11 cellular contexts compared by ENCODE assay signal in the genomic region with DNA sequence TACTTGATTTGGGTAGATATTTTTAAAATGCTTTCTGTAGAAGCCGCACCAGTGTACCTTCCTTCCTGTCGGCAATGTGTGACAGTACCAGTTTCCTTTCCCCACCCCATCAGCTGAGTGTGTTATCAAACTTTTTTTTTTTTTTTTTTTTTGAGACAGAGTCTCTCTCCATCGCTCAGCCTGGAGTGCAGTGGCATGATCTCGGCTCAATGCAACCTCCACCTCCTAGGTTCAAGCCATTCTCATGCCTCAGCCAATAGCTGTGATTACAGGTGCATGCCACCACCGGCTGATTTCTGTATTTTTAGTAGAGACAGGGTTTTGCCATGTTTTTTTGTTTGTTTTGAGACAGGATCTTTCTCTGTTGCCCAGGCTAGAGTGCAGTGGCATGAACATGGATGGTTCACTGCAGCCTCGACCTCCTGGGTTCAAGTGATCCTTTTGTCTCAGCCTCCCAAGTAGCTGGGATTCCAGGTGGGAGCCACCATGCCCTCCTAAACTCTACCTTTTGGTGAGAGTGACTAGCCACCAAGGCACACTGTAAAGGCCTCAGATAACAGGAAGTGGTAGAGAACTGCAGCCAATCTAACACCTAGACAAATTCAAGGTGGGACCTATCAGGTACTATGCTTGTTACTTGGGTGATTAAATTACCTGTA. TPM values are rescaled to one million over a fixed set of nuclear protein-coding genes. Genes with fewer than 3 reads are reported as not detected.
A peak's percentile ranks its signal among the peaks of the same experiment; 100 is the strongest.
DNase-seq lines count a peak whose midpoint lies in the region; ATAC-seq, FAIRE-seq and TF ChIP-seq lines count a peak whose summit lies in the region.
"Had no signal": no experiment of that assay in that cellular context is flagged by ENCODE, and none has a peak within 500 bp of the region (broad histone marks: within the 10 kb centered on the region; RNA-seq: fewer than 3 reads in every experiment).

No MANE protein-coding gene starts in this region.

- 47% methylated on average over 6 of the region's 6 CpGs for WGBS in right lobe of liver (ENCODE audit: insufficient coverage, low coverage, low lambda C conversion rate, missing lambda C conversion rate)
- 30% methylated on average over 6 of the region's 6 CpGs for WGBS in HepG2 (ENCODE audit: low lambda C conversion rate)
- WGBS in thymus = 18% methylated on average over 6 of the region's 6 CpGs

- H4K20me1 ChIP-seq in HepG2 (ENCODE audit: insufficient read depth, low read length) = no peaks in the 10 kb centered on the region

- no peak for TF ChIP-seq CTCF in right lobe of liver (IDR thresholded peaks at IDR 0.05)
- TF ChIP-seq CTCF in HepG2 (CRISPR knock-in tag; IDR thresholded peaks at IDR 0.05) = no peak

- H3K79me2 ChIP-seq in HepG2 (ENCODE audit: insufficient read depth, low read length) = no peaks in the 10 kb centered on the region

- in situ Hi-C loops in HepG2 (cut with HindIII; ENCODE audit: extremely low pct_ligation_motif_present, low pct_unique_long_range_greater_than_20kb) = no loop called here

- no peak overlapping the region for H3K4me2 ChIP-seq in HepG2 (ENCODE audit: low read depth, low read length)

- BruUV-seq in HepG2 (replicated peaks; lab: Mats Ljungman, UMichigan) = no TSS peak

- no peak for DNase-seq in right lobe of liver
- DNase-seq in HepG2 (ENCODE audit: low spot score) = no peak
- DNase-seq in T-helper 9 cell = peak; percentile 50
- DNase-seq in activated naive CD8-positive, alpha-beta T cell treated with anti-CD3 and anti-CD28 coated beads, Interleukin-2, amount 50 U/mL, for 24 hours = peak; percentile 24
- no peak for DNase-seq in cerebellar nuclear complex (lab: John Stamatoyannopoulos, UW)
- no peak for DNase-seq in NCI-H1694 (lab: John Stamatoyannopoulos, UW)
- no peak for DNase-seq in UCSD-AML1 (lab: John Stamatoyannopoulos, UW; ENCODE audit: unreplicated experiment)
- DNase-seq: IMR-90, sigmoid colon had no signal

- POLR2A ChIA-PET in HepG2 (lab: Yijun Ruan, JAX) = interaction anchor here (1.2 to 2.1 kb wide), 2 partner anchors 26 to 95 kb away, joined by 4 read pairs; a partner anchor contains a TSS

- FAIRE-seq in HepG2 (lab: Jason Lieb, UNC) = no peak

- CTCF ChIA-PET in HepG2 (lab: Yijun Ruan, JAX; ENCODE audit: low intra/inter-chr PET ratio, low total read pairs) = interaction anchor here (1.1 to 3.7 kb wide), 2 partner anchors 64 to 65 kb away, joined by 4 to 37 read pairs; no protein-coding TSS in a partner anchor

- ATAC-seq in right lobe of liver = peak; percentile 14 to 46 (median 39)
- ATAC-seq in HepG2 = no peak
- peak; percentile 77 for ATAC-seq in activated naive CD8-positive, alpha-beta T cell treated with anti-CD3 and anti-CD28 coated beads, Interleukin-2, amount 50 U/mL, for 24 hours
- ATAC-seq: Right ventricle myocardium inferior had no signal

- intact Hi-C loops in right lobe of liver (cut with DNase I) (no loop called here), HepG2 (cut with micrococcal nuclease; ENCODE audit: unreplicated experiment) (loop anchor here (1.0 kb wide), 1 partner anchor 32 kb away; no protein-coding TSS in a partner anchor)

- H3K4me1 ChIP-seq in right lobe of liver (no peaks in the 10 kb centered on the region), HepG2 (ENCODE audit: insufficient read depth, low read length) (peaks cover 5% of the 10 kb centered on the region; the same call in 1 of the 2 replicates), thymus (ENCODE audit: control insufficient read depth, insufficient read depth, low read length) (peaks cover 14% of the 10 kb centered on the region)

- no peak for TF ChIP-seq RAD21 in HepG2 (CRISPR knock-in tag; IDR thresholded peaks at IDR 0.05)

- H3K27ac Mint-ChIP-seq in activated naive CD8-positive, alpha-beta T cell treated with anti-CD3 and anti-CD28 coated beads, Interleukin-2, amount 50 U/mL, for 24 hours = peak overlapping the region; percentile 67

- H3K27me3 Mint-ChIP-seq in activated naive CD8-positive, alpha-beta T cell treated with anti-CD3 and anti-CD28 coated beads, Interleukin-2, amount 50 U/mL, for 24 hours = no peaks in the 10 kb centered on the region

- H3K4me3 ChIP-seq in right lobe of liver (no peak overlapping the region), HepG2 (replicated peaks in 1 of 3; ENCODE audit: insufficient read depth in 1 of 3, low read depth in 2 of 3, low read length in 3 of 3) (no peak overlapping the region), thymus (ENCODE audit: low read length) (peak overlapping the region; percentile 8)
- H3K4me3 ChIP-seq: sigmoid colon had no signal

- no peak overlapping the region for H3K27ac ChIP-seq in right lobe of liver
- no peak overlapping the region for H3K27ac ChIP-seq in HepG2 (ENCODE audit: extremely low read length, insufficient read depth, low read length)
- peak overlapping the region; percentile 91 for H3K27ac ChIP-seq in thymus (ENCODE audit: low read depth)

- no peaks in the 10 kb centered on the region for H3K36me3 ChIP-seq in right lobe of liver
- H3K36me3 ChIP-seq in HepG2 (replicated peaks in 1 of 2; ENCODE audit: control insufficient read depth in 1 of 2, insufficient read depth in 2 of 2, low read length in 2 of 2) = no peaks in the 10 kb centered on the region
- H3K36me3 ChIP-seq in thymus (ENCODE audit: control insufficient read depth, insufficient read depth) = no peaks in the 10 kb centered on the region
- H3K36me3 ChIP-seq: sigmoid colon had no signal

- H3K9ac ChIP-seq in HepG2 (ENCODE audit: insufficient read depth, low read depth, low read length) = no peak overlapping the region

- H3K9me3 ChIP-seq in right lobe of liver = no peaks in the 10 kb centered on the region
- H3K9me3 ChIP-seq in HepG2 (ENCODE audit: low read length) = no peaks in the 10 kb centered on the region
- H3K9me3 ChIP-seq in thymus (ENCODE audit: control insufficient read depth) = no peaks in the 10 kb centered on the region
- H3K9me3 ChIP-seq: sigmoid colon had no signal

- TF ChIP-seq POLR2A in right lobe of liver (IDR thresholded peaks at IDR 0.05) (no peak), HepG2 (IDR thresholded peaks at IDR 0.05; ENCODE audit: insufficient read depth in 1 of 2, low read depth in 2 of 2, low read length in 2 of 2) (no peak)

- H2AFZ ChIP-seq in HepG2 (ENCODE audit: low read length) = no peak overlapping the region

- TF ChIP-seq EP300 in HepG2 (IDR thresholded peaks at IDR 0.05; ENCODE audit: low read depth in 2 of 2, low read length in 2 of 2) (no peak), HepG2 (CRISPR knock-in tag; IDR thresholded peaks at IDR 0.05; ENCODE audit: borderline replicate concordance) (no peak)

- peaks cover 30% of the 10 kb centered on the region for H3K4me1 Mint-ChIP-seq in activated naive CD8-positive, alpha-beta T cell treated with anti-CD3 and anti-CD28 coated beads, Interleukin-2, amount 50 U/mL, for 24 hours

- H3K27me3 ChIP-seq in right lobe of liver = no peaks in the 10 kb centered on the region
- peaks cover 0 to 34% of the 10 kb centered on the region in 2 experiments; a peak in 2 of 5 replicates for H3K27me3 ChIP-seq in HepG2 (ENCODE audit: control insufficient read depth in 1 of 2, insufficient read depth in 2 of 2, low read length in 2 of 2)
- H3K27me3 ChIP-seq in thymus (ENCODE audit: control insufficient read depth, insufficient read depth) = no peaks in the 10 kb centered on the region
- H3K27me3 ChIP-seq: sigmoid colon had no signal

- no peaks in the 10 kb centered on the region for H3K36me3 Mint-ChIP-seq in activated naive CD8-positive, alpha-beta T cell treated with anti-CD3 and anti-CD28 coated beads, Interleukin-2, amount 50 U/mL, for 24 hours (ENCODE audit: low read depth)

- H3K9me3 Mint-ChIP-seq in activated naive CD8-positive, alpha-beta T cell treated with anti-CD3 and anti-CD28 coated beads, Interleukin-2, amount 50 U/mL, for 24 hours = no peaks in the 10 kb centered on the region

- H3K4me3 Mint-ChIP-seq in activated naive CD8-positive, alpha-beta T cell treated with anti-CD3 and anti-CD28 coated beads, Interleukin-2, amount 50 U/mL, for 24 hours = peak overlapping the region; percentile 71

RNA-seq across cellular contexts. Expression of a gene that starts 21.3 kb away (rescaled TPM):
- total RNA-seq in right lobe of liver (10 to 100 TPM; 11.3 to 28.8 (median 19.5) TPM), HepG2 (2016; rRNA removed; fragmentation: Illumina TruSeq; extraction: Trizol) (48.9 and 49.4 TPM in 2 replicates)
- total RNA-seq in HepG2 (2016; cell fraction: cytosol; rRNA removed; fragmentation: Illumina TruSeq; extraction: Trizol; ENCODE audit: low read depth) = 9.4 and 11.8 TPM in 2 replicates
- total RNA-seq in HepG2 (2016; cell fraction: insoluble cytoplasmic fraction; rRNA removed; fragmentation: Illumina TruSeq; extraction: Trizol) = 39.5 and 51.1 TPM in 2 replicates
- total RNA-seq in HepG2 (2016; cell fraction: membrane; rRNA removed; fragmentation: Illumina TruSeq; extraction: Trizol) = 35.4 and 40.7 TPM in 2 replicates
- 28.1 and 35.0 TPM in 2 replicates for total RNA-seq in HepG2 (2016; cell fraction: nucleus; rRNA removed; fragmentation: Illumina TruSeq; extraction: Trizol)
- polyA plus RNA-seq in HepG2 (2011; rRNA removed) (21.5 and 21.8 TPM in 2 replicates), thymus (48.1 TPM)
- 8.9 and 9.8 TPM in 2 replicates for polyA plus RNA-seq in HepG2 (2011; cell fraction: cytosol; rRNA removed)
- 37.6 and 42.8 TPM in 2 replicates for polyA plus RNA-seq in HepG2 (2011; cell fraction: nucleus; rRNA removed)
- polyA plus RNA-seq in HepG2 (2012) = 28.0 and 40.6 TPM in 2 replicates
- polyA plus RNA-seq in HepG2 (2016; cell fraction: cytosol; fragmentation: Illumina TruSeq; extraction: Trizol; ENCODE audit: low read depth) = 9.5 and 11.3 TPM in 2 replicates
- 46.2 and 62.5 TPM in 2 replicates for polyA plus RNA-seq in HepG2 (2016; cell fraction: insoluble cytoplasmic fraction; fragmentation: Illumina TruSeq; extraction: Trizol; ENCODE audit: low read depth)
- polyA plus RNA-seq in HepG2 (2016; cell fraction: membrane; fragmentation: Illumina TruSeq; extraction: Trizol; ENCODE audit: low read depth) = 27.7 and 31.8 TPM in 2 replicates
- 75.8 and 76.6 TPM in 2 replicates for polyA plus RNA-seq in HepG2 (2016; cell fraction: nucleus; fragmentation: Illumina TruSeq; extraction: Trizol; ENCODE audit: insufficient read depth, low read depth)
- polyA minus RNA-seq in HepG2 (2011; rRNA and poly(A)+ RNA removed; ENCODE audit: low replicate concordance) = 15.6 and 16.1 TPM in 2 replicates
- polyA minus RNA-seq in HepG2 (2011; cell fraction: cytosol; rRNA and poly(A)+ RNA removed) = 7.0 and 9.3 TPM in 2 replicates
- 10.8 and 15.5 TPM in 2 replicates for polyA minus RNA-seq in HepG2 (2011; cell fraction: nucleus; rRNA and poly(A)+ RNA removed)

RNA-seq across cellular contexts. Expression of a gene that starts 26.5 kb away (rescaled TPM):
- total RNA-seq in right lobe of liver (1 to 10 TPM; 2.9 to 6.8 (median 4.9) TPM), HepG2 (2016; rRNA removed; fragmentation: Illumina TruSeq; extraction: Trizol) (6.6 and 8.0 TPM in 2 replicates)
- total RNA-seq in HepG2 (2016; cell fraction: cytosol; rRNA removed; fragmentation: Illumina TruSeq; extraction: Trizol; ENCODE audit: low read depth) = 2.3 and 2.6 TPM in 2 replicates
- 5.5 and 8.7 TPM in 2 replicates for total RNA-seq in HepG2 (2016; cell fraction: insoluble cytoplasmic fraction; rRNA removed; fragmentation: Illumina TruSeq; extraction: Trizol)
- 7.1 and 7.2 TPM in 2 replicates for total RNA-seq in HepG2 (2016; cell fraction: membrane; rRNA removed; fragmentation: Illumina TruSeq; extraction: Trizol)
- 5.7 and 6.4 TPM in 2 replicates for total RNA-seq in HepG2 (2016; cell fraction: nucleus; rRNA removed; fragmentation: Illumina TruSeq; extraction: Trizol)
- polyA plus RNA-seq in HepG2 (2011; rRNA removed) (10.6 and 13.4 TPM in 2 replicates), thymus (15.5 TPM)
- 8.3 and 11.3 TPM in 2 replicates for polyA plus RNA-seq in HepG2 (2011; cell fraction: cytosol; rRNA removed)
- polyA plus RNA-seq in HepG2 (2011; cell fraction: nucleus; rRNA removed) = 21.6 and 22.3 TPM in 2 replicates
- polyA plus RNA-seq in HepG2 (2012) = 7.0 and 7.7 TPM in 2 replicates
- polyA plus RNA-seq in HepG2 (2016; cell fraction: cytosol; fragmentation: Illumina TruSeq; extraction: Trizol; ENCODE audit: low read depth) = 1.6 and 1.7 TPM in 2 replicates
- polyA plus RNA-seq in HepG2 (2016; cell fraction: insoluble cytoplasmic fraction; fragmentation: Illumina TruSeq; extraction: Trizol; ENCODE audit: low read depth) = 6.1 and 6.4 TPM in 2 replicates
- 5.8 and 6.0 TPM in 2 replicates for polyA plus RNA-seq in HepG2 (2016; cell fraction: membrane; fragmentation: Illumina TruSeq; extraction: Trizol; ENCODE audit: low read depth)
- 12.9 TPM in 2 replicates for polyA plus RNA-seq in HepG2 (2016; cell fraction: nucleus; fragmentation: Illumina TruSeq; extraction: Trizol; ENCODE audit: insufficient read depth, low read depth)
- 17.5 and 28.0 TPM in 2 replicates for polyA minus RNA-seq in HepG2 (2011; rRNA and poly(A)+ RNA removed; ENCODE audit: low replicate concordance)
- 5.7 and 6.2 TPM in 2 replicates for polyA minus RNA-seq in HepG2 (2011; cell fraction: cytosol; rRNA and poly(A)+ RNA removed)
- 7.8 and 9.8 TPM in 2 replicates for polyA minus RNA-seq in HepG2 (2011; cell fraction: nucleus; rRNA and poly(A)+ RNA removed)

RNA-seq across cellular contexts. Expression of a gene that starts 30.2 kb away (rescaled TPM):
- 100 to 1,000 TPM in 5 of 6 experiments, 10 to 100 TPM in 1; 89.2 to 140 (median 124) TPM for total RNA-seq in right lobe of liver
- total RNA-seq in HepG2 (2016; rRNA removed; fragmentation: Illumina TruSeq; extraction: Trizol) = 16.4 and 32.3 TPM in 2 replicates
- 3.4 and 4.1 TPM in 2 replicates for total RNA-seq in HepG2 (2016; cell fraction: cytosol; rRNA removed; fragmentation: Illumina TruSeq; extraction: Trizol; ENCODE audit: low read depth)
- 13.6 and 35.0 TPM in 2 replicates for total RNA-seq in HepG2 (2016; cell fraction: insoluble cytoplasmic fraction; rRNA removed; fragmentation: Illumina TruSeq; extraction: Trizol)
- total RNA-seq in HepG2 (2016; cell fraction: membrane; rRNA removed; fragmentation: Illumina TruSeq; extraction: Trizol) = 11.4 and 11.8 TPM in 2 replicates
- 44.6 and 52.1 TPM in 2 replicates for total RNA-seq in HepG2 (2016; cell fraction: nucleus; rRNA removed; fragmentation: Illumina TruSeq; extraction: Trizol)
- polyA plus RNA-seq in HepG2 (2011; rRNA removed) = 27.4 and 34.1 TPM in 2 replicates
- 14.8 and 18.3 TPM in 2 replicates for polyA plus RNA-seq in HepG2 (2011; cell fraction: cytosol; rRNA removed)
- 62.2 and 64.2 TPM in 2 replicates for polyA plus RNA-seq in HepG2 (2011; cell fraction: nucleus; rRNA removed)
- polyA plus RNA-seq in HepG2 (2012) = 21.4 and 27.7 TPM in 2 replicates
- 3.1 and 3.4 TPM in 2 replicates for polyA plus RNA-seq in HepG2 (2016; cell fraction: cytosol; fragmentation: Illumina TruSeq; extraction: Trizol; ENCODE audit: low read depth)
- polyA plus RNA-seq in HepG2 (2016; cell fraction: insoluble cytoplasmic fraction; fragmentation: Illumina TruSeq; extraction: Trizol; ENCODE audit: low read depth) = 15.2 and 22.3 TPM in 2 replicates
- 9.3 and 9.6 TPM in 2 replicates for polyA plus RNA-seq in HepG2 (2016; cell fraction: membrane; fragmentation: Illumina TruSeq; extraction: Trizol; ENCODE audit: low read depth)
- polyA plus RNA-seq in HepG2 (2016; cell fraction: nucleus; fragmentation: Illumina TruSeq; extraction: Trizol; ENCODE audit: insufficient read depth, low read depth) = 88.3 and 92.5 TPM in 2 replicates
- 44.2 and 51.1 TPM in 2 replicates for polyA minus RNA-seq in HepG2 (2011; rRNA and poly(A)+ RNA removed; ENCODE audit: low replicate concordance)
- polyA minus RNA-seq in HepG2 (2011; cell fraction: cytosol; rRNA and poly(A)+ RNA removed) = 23.7 and 33.9 TPM in 2 replicates
- 18.7 and 22.5 TPM in 2 replicates for polyA minus RNA-seq in HepG2 (2011; cell fraction: nucleus; rRNA and poly(A)+ RNA removed)
- 57.0 TPM for polyA plus RNA-seq in thymus

RNA-seq across cellular contexts. Expression of a gene that starts 45.3 kb away (rescaled TPM):
- total RNA-seq in right lobe of liver (10 to 100 TPM; 15.1 to 30.6 (median 23.3) TPM), HepG2 (2016; rRNA removed; fragmentation: Illumina TruSeq; extraction: Trizol) (16.5 and 22.9 TPM in 2 replicates)
- total RNA-seq in HepG2 (2016; cell fraction: cytosol; rRNA removed; fragmentation: Illumina TruSeq; extraction: Trizol; ENCODE audit: low read depth) = 5.6 and 5.8 TPM in 2 replicates
- total RNA-seq in HepG2 (2016; cell fraction: insoluble cytoplasmic fraction; rRNA removed; fragmentation: Illumina TruSeq; extraction: Trizol) = 14.4 and 22.0 TPM in 2 replicates
- total RNA-seq in HepG2 (2016; cell fraction: membrane; rRNA removed; fragmentation: Illumina TruSeq; extraction: Trizol) = 14.1 and 14.8 TPM in 2 replicates
- 21.1 and 24.8 TPM in 2 replicates for total RNA-seq in HepG2 (2016; cell fraction: nucleus; rRNA removed; fragmentation: Illumina TruSeq; extraction: Trizol)
- polyA plus RNA-seq in HepG2 (2011; rRNA removed) (47.4 and 55.8 TPM in 2 replicates), thymus (120 TPM)
- polyA plus RNA-seq in HepG2 (2011; cell fraction: cytosol; rRNA removed) = 24.1 and 32.5 TPM in 2 replicates
- polyA plus RNA-seq in HepG2 (2011; cell fraction: nucleus; rRNA removed) = 260 and 280 TPM in 2 replicates
- polyA plus RNA-seq in HepG2 (2012) = 33.1 and 35.4 TPM in 2 replicates
- polyA plus RNA-seq in HepG2 (2016; cell fraction: cytosol; fragmentation: Illumina TruSeq; extraction: Trizol; ENCODE audit: low read depth) = 4.2 and 4.6 TPM in 2 replicates
- polyA plus RNA-seq in HepG2 (2016; cell fraction: insoluble cytoplasmic fraction; fragmentation: Illumina TruSeq; extraction: Trizol; ENCODE audit: low read depth) = 12.1 and 14.6 TPM in 2 replicates
- polyA plus RNA-seq in HepG2 (2016; cell fraction: membrane; fragmentation: Illumina TruSeq; extraction: Trizol; ENCODE audit: low read depth) = 9.4 and 10.4 TPM in 2 replicates
- 53.5 and 54.5 TPM in 2 replicates for polyA plus RNA-seq in HepG2 (2016; cell fraction: nucleus; fragmentation: Illumina TruSeq; extraction: Trizol; ENCODE audit: insufficient read depth, low read depth)
- polyA minus RNA-seq in HepG2 (2011; rRNA and poly(A)+ RNA removed; ENCODE audit: low replicate concordance) = 47.5 and 84.0 TPM in 2 replicates
- polyA minus RNA-seq in HepG2 (2011; cell fraction: cytosol; rRNA and poly(A)+ RNA removed) = 16.0 and 18.0 TPM in 2 replicates
- 45.7 and 51.1 TPM in 2 replicates for polyA minus RNA-seq in HepG2 (2011; cell fraction: nucleus; rRNA and poly(A)+ RNA removed)

RNA-seq across cellular contexts. Expression of a gene that starts 47.5 kb away (rescaled TPM):
- 1 to 10 TPM in 3 of 6 experiments, under 1 TPM in 2, not detected in 1; 0.29 to 4.4 (median 1.3) TPM for total RNA-seq in right lobe of liver
- total RNA-seq in HepG2 (2016; rRNA removed; fragmentation: Illumina TruSeq; extraction: Trizol) = 45.5 and 47.6 TPM in 2 replicates
- total RNA-seq in HepG2 (2016; cell fraction: cytosol; rRNA removed; fragmentation: Illumina TruSeq; extraction: Trizol; ENCODE audit: low read depth) = 7.7 and 8.2 TPM in 2 replicates
- 43.2 and 48.8 TPM in 2 replicates for total RNA-seq in HepG2 (2016; cell fraction: insoluble cytoplasmic fraction; rRNA removed; fragmentation: Illumina TruSeq; extraction: Trizol)
- 18.6 and 22.9 TPM in 2 replicates for total RNA-seq in HepG2 (2016; cell fraction: membrane; rRNA removed; fragmentation: Illumina TruSeq; extraction: Trizol)
- total RNA-seq in HepG2 (2016; cell fraction: nucleus; rRNA removed; fragmentation: Illumina TruSeq; extraction: Trizol) = 40.9 and 44.4 TPM in 2 replicates
- 20.4 and 25.0 TPM in 2 replicates for polyA plus RNA-seq in HepG2 (2011; rRNA removed)
- 12.6 and 23.6 TPM in 2 replicates for polyA plus RNA-seq in HepG2 (2011; cell fraction: cytosol; rRNA removed)
- polyA plus RNA-seq in HepG2 (2011; cell fraction: nucleus; rRNA removed) = 42.5 and 71.9 TPM in 2 replicates
- 13.7 and 21.2 TPM in 2 replicates for polyA plus RNA-seq in HepG2 (2012)
- 3.3 and 3.9 TPM in 2 replicates for polyA plus RNA-seq in HepG2 (2016; cell fraction: cytosol; fragmentation: Illumina TruSeq; extraction: Trizol; ENCODE audit: low read depth)
- polyA plus RNA-seq in HepG2 (2016; cell fraction: insoluble cytoplasmic fraction; fragmentation: Illumina TruSeq; extraction: Trizol; ENCODE audit: low read depth) = 50.9 and 58.4 TPM in 2 replicates
- polyA plus RNA-seq in HepG2 (2016; cell fraction: membrane; fragmentation: Illumina TruSeq; extraction: Trizol; ENCODE audit: low read depth) = 6.2 and 7.1 TPM in 2 replicates
- 83.2 and 93.0 TPM in 2 replicates for polyA plus RNA-seq in HepG2 (2016; cell fraction: nucleus; fragmentation: Illumina TruSeq; extraction: Trizol; ENCODE audit: insufficient read depth, low read depth)
- 36.0 and 106 TPM in 2 replicates for polyA minus RNA-seq in HepG2 (2011; rRNA and poly(A)+ RNA removed; ENCODE audit: low replicate concordance)
- 8.9 and 14.8 TPM in 2 replicates for polyA minus RNA-seq in HepG2 (2011; cell fraction: cytosol; rRNA and poly(A)+ RNA removed)
- 35.4 and 47.3 TPM in 2 replicates for polyA minus RNA-seq in HepG2 (2011; cell fraction: nucleus; rRNA and poly(A)+ RNA removed)
- 5.5 TPM for polyA plus RNA-seq in thymus

Comparison
In these comparisons a context has a peak if more than half of its experiments do, and no peak if none do; other contexts are left out.
1. DNase-seq: peak in T-helper 9 cell (single experiment) and activated naive CD8-positive, alpha-beta T cell treated with anti-CD3 and anti-CD28 coated beads, Interleukin-2, amount 50 U/mL, for 24 hours (single experiment); none in right lobe of liver (0 of 3), HepG2 (single experiment), cerebellar nuclear complex (0 of 2), NCI-H1694 (single experiment) and UCSD-AML1 (single experiment).